ENCODE assay signal across 8 cellular contexts in genomic region chr22:36194971-36195370, GRCh38. TPM values are rescaled to one million over a fixed set of nuclear protein-coding genes. Genes with fewer than 3 reads are reported as not detected.
DNase-seq lines count a peak whose midpoint lies in the region; ATAC-seq and TF ChIP-seq lines count a peak whose summit lies in the region.

No MANE protein-coding gene starts in this region.

- peak; percentile 34 for ATAC-seq in left ventricle myocardium superior
- ATAC-seq in HG03378 (IDR thresholded peaks at IDR 0.05; ENCODE audit: unreplicated experiment), result no peak
- ATAC-seq in GM21526 (IDR thresholded peaks at IDR 0.05; ENCODE audit: low FRiP score, unreplicated experiment), result no peak

- CTCF ChIA-PET in BJ (lab: Yijun Ruan, JAX), result interaction anchor here (0.7 to 4.8 kb wide), 20 partner anchors 9 to 295 kb away, joined by 3 to 50 read pairs (median 5); partner anchors contain the start of gene APOL2

- peak; percentile 83 for TF ChIP-seq CTCF in BJ (IDR thresholded peaks at IDR 0.05; ENCODE audit: insufficient read depth, low read depth, low read length)

- intact Hi-C loops in left ventricle myocardium superior (cut with micrococcal nuclease), result no loop called here

- no peaks in the 10 kb centered on the region; the same call in 1 of the 2 replicates for H3K27me3 ChIP-seq in BJ (ENCODE audit: control insufficient read depth, insufficient read depth, low read length)

- no peak for DNase-seq in BJ (ENCODE audit: low read depth)
- peak; percentile 19 for DNase-seq in GM19238 (ENCODE audit: insufficient read length, low spot score)
- DNase-seq in RPMI8226, result peak; percentile 63
- DNase-seq in amniotic stem cell (lab: John Stamatoyannopoulos, UW), result peak; percentile 32
- peak; percentile 56 for DNase-seq in left ventricle myocardium superior
- DNase-seq in retina, result peak; percentile 66

- no peaks in the 10 kb centered on the region for H3K36me3 ChIP-seq in BJ (ENCODE audit: control insufficient read depth, insufficient read depth, low read length)

- POLR2A ChIA-PET in BJ (lab: Charles Lee), result no interaction called here

- H3K4me3 ChIP-seq in BJ (ENCODE audit: low read depth, low read length), result no peak overlapping the region

RNA-seq across cellular contexts. Expression of gene APOL4, which starts 6.6 kb away (rescaled TPM):
- 0.16 and 0.23 TPM in 2 replicates for polyA plus RNA-seq in BJ (2011; rRNA removed)
- polyA minus RNA-seq in BJ (2011; rRNA and poly(A)+ RNA removed), result 0.05 TPM in 1 of 2 replicates, not detected in the other
- 3.8 TPM for total RNA-seq in left ventricle myocardium superior

RNA-seq across cellular contexts. Expression of gene APOL3, which starts 34.4 kb away (rescaled TPM):
- 4.9 and 6.7 TPM in 2 replicates for polyA plus RNA-seq in BJ (2011; rRNA removed)
- polyA minus RNA-seq in BJ (2011; rRNA and poly(A)+ RNA removed), result 3.8 and 4.5 TPM in 2 replicates
- total RNA-seq in left ventricle myocardium superior, result 29.5 TPM

RNA-seq across cellular contexts. Expression of gene APOL2, which starts 44.4 kb away (rescaled TPM):
- 24.5 and 27.8 TPM in 2 replicates for polyA plus RNA-seq in BJ (2011; rRNA removed)
- 40.1 and 51.6 TPM in 2 replicates for polyA minus RNA-seq in BJ (2011; rRNA and poly(A)+ RNA removed)
- total RNA-seq in left ventricle myocardium superior, result 56.7 TPM

RNA-seq across cellular contexts. Expression of gene APOL1, which starts 58.0 kb away (rescaled TPM):
- 1.5 and 1.9 TPM in 2 replicates for polyA plus RNA-seq in BJ (2011; rRNA removed)
- polyA minus RNA-seq in BJ (2011; rRNA and poly(A)+ RNA removed), result 0.38 and 1.6 TPM in 2 replicates
- 17.6 TPM for total RNA-seq in left ventricle myocardium superior
